Comparison of ENCODE assay signal across 26 cellular contexts in genomic region chr2:15010346-15010745, GRCh38.
DNase-seq lines count a peak whose midpoint lies in the region; ATAC-seq and TF ChIP-seq lines count a peak whose summit lies in the region.
"Had no signal": no experiment of that assay in that cellular context is flagged by ENCODE, and none has a peak within 500 bp of the region (broad histone marks: within the 10 kb centered on the region; RNA-seq: fewer than 3 reads in every experiment).

No MANE protein-coding gene starts in this region.

- H3K9me3 ChIP-seq in neutrophil = no peaks in the 10 kb centered on the region
- no peaks in the 10 kb centered on the region for H3K9me3 ChIP-seq in right lobe of liver
- H3K9me3 ChIP-seq: prostate gland, thyroid gland had no signal

- H3K4me2 ChIP-seq in GM23338 = no peak overlapping the region

- no peak for TF ChIP-seq CTCF in neutrophil (IDR thresholded peaks at IDR 0.05)
- no peak for TF ChIP-seq CTCF in GM23338 (conservative IDR thresholded peaks at IDR 0.05; ENCODE audit: low read depth in 2 of 2)
- TF ChIP-seq CTCF in right lobe of liver (IDR thresholded peaks at IDR 0.05) = no peak

- H3K4me3 ChIP-seq in neutrophil (ENCODE audit: low read depth in 1 of 2, low read length in 1 of 2) (no peak overlapping the region), GM23338 (no peak overlapping the region), right lobe of liver (no peak overlapping the region)
- H3K4me3 ChIP-seq: cardiac muscle cell, GM23248, prostate gland, thyroid gland had no signal

- TF ChIP-seq POLR2A in right lobe of liver (IDR thresholded peaks at IDR 0.05) = no peak

- H3F3A ChIP-seq in GM23338 (replicated peaks; ENCODE audit: low read depth) = no peaks in the 10 kb centered on the region

- no peak overlapping the region for H3K27ac Mint-ChIP-seq in activated CD8-positive, alpha-beta memory T cell treated with anti-CD3 and anti-CD28 coated beads, Interleukin-2, amount 10 ng/mL, durations not matched to agents 7 days and 5 days
- no peak overlapping the region for H3K27ac Mint-ChIP-seq in GM23338
- H3K27ac Mint-ChIP-seq: activated B cell treated with CpG ODN at 0.5 μM for 24 hours; CD4-positive, alpha-beta memory T cell; stimulated activated naive B cell treated with anti-CD40 and anti-IgM and Interleukin-4, amounts not matched to agents 10 μg/mL and 1 μg/mL and 100 μg/mL, for 72 hours had no signal

- H3K9me2 ChIP-seq in GM23338 (ENCODE audit: insufficient read depth) = no peaks in the 10 kb centered on the region

- H3K9me3 Mint-ChIP-seq in activated CD8-positive, alpha-beta memory T cell treated with anti-CD3 and anti-CD28 coated beads, Interleukin-2, amount 10 ng/mL, durations not matched to agents 7 days and 5 days (ENCODE audit: low read depth) = peaks cover 7% of the 10 kb centered on the region
- peaks cover 11% of the 10 kb centered on the region; the same call in 2 of the 3 replicates for H3K9me3 Mint-ChIP-seq in GM23338

- H3K4me3 Mint-ChIP-seq in activated CD8-positive, alpha-beta memory T cell treated with anti-CD3 and anti-CD28 coated beads, Interleukin-2, amount 10 ng/mL, durations not matched to agents 7 days and 5 days = no peak overlapping the region
- no peak overlapping the region for H3K4me3 Mint-ChIP-seq in GM23338
- H3K4me3 Mint-ChIP-seq: activated B cell treated with CpG ODN at 0.5 μM for 24 hours; CD4-positive, alpha-beta memory T cell; stimulated activated naive B cell treated with anti-CD40 and anti-IgM and Interleukin-4, amounts not matched to agents 10 μg/mL and 1 μg/mL and 100 μg/mL, for 72 hours had no signal

- no peaks in the 10 kb centered on the region for H4K20me1 ChIP-seq in GM23338 (replicated peaks; ENCODE audit: insufficient read depth)

- peaks cover 12 to 15% of the 10 kb centered on the region in 2 experiments for H3K4me1 ChIP-seq in neutrophil (ENCODE audit: control insufficient read depth in 1 of 2, insufficient read depth in 1 of 2, low read depth in 1 of 2, low read length in 1 of 2)
- H3K4me1 ChIP-seq in GM23338 (ENCODE audit: insufficient read depth) = no peaks in the 10 kb centered on the region
- H3K4me1 ChIP-seq in right lobe of liver = no peaks in the 10 kb centered on the region
- H3K4me1 ChIP-seq: prostate gland, thyroid gland had no signal

- H3K27ac ChIP-seq in neutrophil (peak overlapping the region; percentile 47), GM23338 (ENCODE audit: low read depth) (no peak overlapping the region), right lobe of liver (no peak overlapping the region)
- H3K27ac ChIP-seq: 22Rv1, cardiac muscle cell, GM23248, prostate gland, thyroid gland had no signal

- WGBS in right lobe of liver (ENCODE audit: insufficient coverage, low coverage, low lambda C conversion rate, missing lambda C conversion rate) = 38% methylated on average over 1 of the region's 1 CpG

- no peaks in the 10 kb centered on the region for H3K27me3 ChIP-seq in neutrophil
- no peaks in the 10 kb centered on the region for H3K27me3 ChIP-seq in GM23338 (ENCODE audit: insufficient read depth)
- H3K27me3 ChIP-seq in right lobe of liver = no peaks in the 10 kb centered on the region
- H3K27me3 ChIP-seq: cardiac muscle cell, thyroid gland had no signal

- CTCF ChIA-PET in activated CD8-positive, alpha-beta memory T cell treated with anti-CD3 and anti-CD28 coated beads, Interleukin-2, amount 10 ng/mL, durations not matched to agents 7 days and 5 days (lab: Charles Lee) = no interaction called here

- H2AFZ ChIP-seq in GM23338 = no peak overlapping the region
- H2AFZ ChIP-seq: GM23248 had no signal

- H3K27me3 Mint-ChIP-seq in activated CD8-positive, alpha-beta memory T cell treated with anti-CD3 and anti-CD28 coated beads, Interleukin-2, amount 10 ng/mL, durations not matched to agents 7 days and 5 days = peaks cover 12% of the 10 kb centered on the region
- peaks cover 3% of the 10 kb centered on the region for H3K27me3 Mint-ChIP-seq in GM23338 (ENCODE audit: insufficient read depth, low read depth, poor library complexity)
- H3K27me3 Mint-ChIP-seq: stimulated activated naive B cell treated with anti-CD40 and anti-IgM and Interleukin-4, amounts not matched to agents 10 μg/mL and 1 μg/mL and 100 μg/mL, for 72 hours had no signal

- DNase-seq in activated CD8-positive, alpha-beta memory T cell treated with anti-CD3 and anti-CD28 coated beads, Interleukin-2, amount 10 ng/mL, durations not matched to agents 7 days and 5 days = no peak
- DNase-seq in activated CD8-positive, alpha-beta memory T cell treated with anti-CD3 and anti-CD28 coated beads, Interleukin-2, amount 50 U/mL, for 48 hours = no peak
- DNase-seq in GM23338 (ENCODE audit: low spot score) = no peak
- DNase-seq in right lobe of liver = no peak
- DNase-seq: activated B cell treated with CpG ODN at 0.5 μM for 24 hours; activated CD4-positive, alpha-beta T cell treated with anti-CD3 and anti-CD28 coated beads, Interleukin-2, amount 50 U/mL, for 4 hours; activated T-cell treated with anti-CD3 and anti-CD28 coated beads for 4 hours; amygdala; CD4-positive, alpha-beta memory T cell; DMS153; GDM1; mammary epithelial cell; NCI-H2081 treated with DMSO at 0.1 percent for 48 hours; NCI-H82; Right ventricle myocardium superior; stimulated activated naive B cell treated with anti-CD40 and anti-IgM and Interleukin-4, amounts not matched to agents 10 μg/mL and 1 μg/mL and 100 μg/mL, for 72 hours; T1000; thyroid gland had no signal

- intact Hi-C loops in right lobe of liver (cut with DNase I) = no loop called here

- peaks cover 16% of the 10 kb centered on the region for H3K4me1 Mint-ChIP-seq in activated CD8-positive, alpha-beta memory T cell treated with anti-CD3 and anti-CD28 coated beads, Interleukin-2, amount 10 ng/mL, durations not matched to agents 7 days and 5 days
- 0 out of 3 replicates have a peak, but pooled peaks cover 4% of the 10 kb centered on the region for H3K4me1 Mint-ChIP-seq in GM23338
- H3K4me1 Mint-ChIP-seq: activated B cell treated with CpG ODN at 0.5 μM for 24 hours; stimulated activated naive B cell treated with anti-CD40 and anti-IgM and Interleukin-4, amounts not matched to agents 10 μg/mL and 1 μg/mL and 100 μg/mL, for 72 hours had no signal

- H3K36me3 Mint-ChIP-seq in activated CD8-positive, alpha-beta memory T cell treated with anti-CD3 and anti-CD28 coated beads, Interleukin-2, amount 10 ng/mL, durations not matched to agents 7 days and 5 days = peaks cover 2% of the 10 kb centered on the region
- H3K36me3 Mint-ChIP-seq in GM23338 (ENCODE audit: low read depth) = no peaks in the 10 kb centered on the region
- H3K36me3 Mint-ChIP-seq: stimulated activated naive B cell treated with anti-CD40 and anti-IgM and Interleukin-4, amounts not matched to agents 10 μg/mL and 1 μg/mL and 100 μg/mL, for 72 hours had no signal

- peak; percentile 55 for ATAC-seq in activated CD8-positive, alpha-beta memory T cell treated with anti-CD3 and anti-CD28 coated beads, Interleukin-2, amount 10 ng/mL, durations not matched to agents 7 days and 5 days
- ATAC-seq in HG02610 (IDR thresholded peaks at IDR 0.05; ENCODE audit: unreplicated experiment) = peak; percentile 94
- peak; percentile 59 for ATAC-seq in HG03196 (IDR thresholded peaks at IDR 0.05; ENCODE audit: unreplicated experiment)
- no peak for ATAC-seq in GM23338
- ATAC-seq in GM19328 (IDR thresholded peaks at IDR 0.05; ENCODE audit: unreplicated experiment) = no peak
- no peak for ATAC-seq in right lobe of liver
- ATAC-seq: stimulated activated naive B cell treated with anti-CD40 and anti-IgM and Interleukin-4, amounts not matched to agents 10 μg/mL and 1 μg/mL and 100 μg/mL, for 72 hours had no signal

- H3K79me2 ChIP-seq in GM23338 (replicated peaks; ENCODE audit: insufficient read depth) = no peaks in the 10 kb centered on the region

- no peaks in the 10 kb centered on the region for H3K36me3 ChIP-seq in neutrophil
- no peaks in the 10 kb centered on the region for H3K36me3 ChIP-seq in GM23338 (ENCODE audit: insufficient read depth)
- no peaks in the 10 kb centered on the region for H3K36me3 ChIP-seq in right lobe of liver
- H3K36me3 ChIP-seq: cardiac muscle cell, prostate gland, thyroid gland had no signal

Comparison
In these comparisons a context has a peak if more than half of its experiments do, and no peak if none do; other contexts are left out.
1. ATAC-seq: peak in activated CD8-positive, alpha-beta memory T cell treated with anti-CD3 and anti-CD28 coated beads, Interleukin-2, amount 10 ng/mL, durations not matched to agents 7 days and 5 days (single experiment), HG02610 (single experiment) and HG03196 (single experiment); none in GM23338 (single experiment), GM19328 (single experiment) and right lobe of liver (0 of 4).